Comparison of ENCODE assay signal across 12 cellular contexts in the genomic region with DNA sequence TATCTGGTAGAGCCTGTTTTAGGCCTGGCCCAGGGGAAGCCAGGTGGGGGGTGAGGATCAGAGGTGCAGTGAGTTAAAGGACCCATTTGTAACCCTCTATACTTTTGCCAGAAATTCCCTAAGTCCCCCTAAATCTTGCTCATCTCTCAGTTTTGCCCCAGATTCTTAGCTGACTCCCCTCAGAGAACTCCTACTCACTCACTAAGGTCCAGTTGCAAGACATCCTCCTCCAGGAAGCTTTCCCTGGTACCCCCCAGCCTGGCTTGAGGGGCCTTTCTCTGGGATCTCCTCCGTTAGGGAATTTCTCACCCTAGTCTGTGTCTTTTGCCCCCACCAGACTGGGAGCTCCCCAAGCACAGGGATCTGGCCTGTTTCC. TPM values are rescaled to one million over a fixed set of nuclear protein-coding genes. Genes with fewer than 3 reads are reported as not detected.
DNase-seq lines count a peak whose midpoint lies in the region; ATAC-seq and TF ChIP-seq lines count a peak whose summit lies in the region.
"Had no signal": no experiment of that assay in that cellular context is flagged by ENCODE, and none has a peak within 500 bp of the region (broad histone marks: within the 10 kb centered on the region; RNA-seq: fewer than 3 reads in every experiment).

No MANE protein-coding gene starts in this region.

- peaks cover 0 to 3% of the 10 kb centered on the region in 2 donors for H3K27me3 Mint-ChIP-seq in CD8-positive, alpha-beta memory T cell
- H3K27me3 Mint-ChIP-seq: activated B cell treated with CpG ODN at 0.5 μM for 24 hours had no signal

- no peaks in the 10 kb centered on the region for H3K9me3 ChIP-seq in CD8-positive, alpha-beta memory T cell (ENCODE audit: low read length)
- H3K9me3 ChIP-seq in HUES64 (ENCODE audit: insufficient read depth, low read depth, low read length) (no peaks in the 10 kb centered on the region), esophagus muscularis mucosa (peaks cover 0 to under 1% (median under 1%) of the 10 kb centered on the region in 4 donors), gastrocnemius medialis (no peaks in the 10 kb centered on the region)
- H3K9me3 ChIP-seq: SJSA1 had no signal

- in situ Hi-C loops in gastrocnemius medialis (cut with MboI; ENCODE audit: low sequenced_read_pairs in 4 of 4), result no loop called here
- in situ Hi-C loops in brain microvascular endothelial cell (cut with HindIII; ENCODE audit: low pct_ligation_motif_present, low sequenced_read_pairs), result no loop called here

- DNase-seq in CD8-positive, alpha-beta memory T cell, result no peak
- DNase-seq in esophagus muscularis mucosa (ENCODE audit: extremely low spot score), result no peak
- no peak for DNase-seq in gastrocnemius medialis
- no peak for DNase-seq in cortex of kidney (lab: John Stamatoyannopoulos, UW)
- DNase-seq in brain microvascular endothelial cell, result no peak
- DNase-seq: activated B cell treated with CpG ODN at 0.5 μM for 24 hours, caudate nucleus, NCI-H1694 had no signal

- TF ChIP-seq CTCF in esophagus muscularis mucosa (IDR thresholded peaks at IDR 0.05) (no peak), gastrocnemius medialis (IDR thresholded peaks at IDR 0.05 in 4 of 5, conservative IDR thresholded peaks at IDR 0.05 in 1 of 5) (no peak), brain microvascular endothelial cell (IDR thresholded peaks at IDR 0.05; ENCODE audit: low read depth, low read length, missing control alignments) (no peak)

- H3K4me3 ChIP-seq in CD8-positive, alpha-beta memory T cell (ENCODE audit: low read length), result no peak overlapping the region
- H3K4me3 ChIP-seq in HUES64 (ENCODE audit: low read length) (no peak overlapping the region), esophagus muscularis mucosa (no peak overlapping the region), gastrocnemius medialis (no peak overlapping the region), brain microvascular endothelial cell (ENCODE audit: low read depth, low read length) (no peak overlapping the region)
- H3K4me3 ChIP-seq: SJSA1 had no signal

- CTCF ChIA-PET in CD8-positive, alpha-beta memory T cell (lab: Charles Lee), result interaction anchor here (0.9 kb wide), 1 partner anchor 44 kb away, joined by 3 read pairs; no protein-coding TSS in a partner anchor

- peaks cover 0 to under 1% (median 0%) of the 10 kb centered on the region in 5 donors for H3K9me3 Mint-ChIP-seq in CD8-positive, alpha-beta memory T cell
- H3K9me3 Mint-ChIP-seq: activated B cell treated with CpG ODN at 0.5 μM for 24 hours had no signal

- POLR2A ChIA-PET in CD8-positive, alpha-beta memory T cell (lab: Charles Lee), result no interaction called here

- H3K36me3 Mint-ChIP-seq in CD8-positive, alpha-beta memory T cell, result peaks cover 0 to 2% (median 0%) of the 10 kb centered on the region in 3 donors

- no peak for ATAC-seq in gastrocnemius medialis
- no peak for ATAC-seq in HG03460 (IDR thresholded peaks at IDR 0.05; ENCODE audit: unreplicated experiment)
- ATAC-seq in HG03521 (IDR thresholded peaks at IDR 0.05; ENCODE audit: unreplicated experiment), result no peak

- H3K4me1 ChIP-seq in CD8-positive, alpha-beta memory T cell (ENCODE audit: insufficient read depth, low read length), result peaks cover 8% of the 10 kb centered on the region
- H3K4me1 ChIP-seq in HUES64 (ENCODE audit: insufficient read depth, low read length), result peaks cover 8% of the 10 kb centered on the region
- peaks cover 10 to 13% (median 11%) of the 10 kb centered on the region in 4 donors for H3K4me1 ChIP-seq in esophagus muscularis mucosa
- peaks cover 7 to 8% of the 10 kb centered on the region in 2 donors for H3K4me1 ChIP-seq in gastrocnemius medialis

- TF ChIP-seq EP300 in esophagus muscularis mucosa (IDR thresholded peaks at IDR 0.05), result no peak

- H3K36me3 ChIP-seq in CD8-positive, alpha-beta memory T cell (ENCODE audit: insufficient read depth, low read length), result no peaks in the 10 kb centered on the region
- H3K36me3 ChIP-seq in HUES64 (ENCODE audit: insufficient read depth, low read length), result no peaks in the 10 kb centered on the region
- no peaks in the 10 kb centered on the region for H3K36me3 ChIP-seq in esophagus muscularis mucosa
- H3K36me3 ChIP-seq in gastrocnemius medialis, result no peaks in the 10 kb centered on the region
- H3K36me3 ChIP-seq in brain microvascular endothelial cell (replicated peaks), result no peaks in the 10 kb centered on the region
- H3K36me3 ChIP-seq: SJSA1 had no signal

- TF ChIP-seq POLR2A in esophagus muscularis mucosa (IDR thresholded peaks at IDR 0.05; ENCODE audit: low read depth), result no peak
- TF ChIP-seq POLR2A in gastrocnemius medialis (IDR thresholded peaks at IDR 0.05), result no peak

- H3K9ac ChIP-seq in HUES64 (ENCODE audit: low read depth, low read length), result peak overlapping the region; percentile 30; the same call in 1 of the 2 replicates

- peak overlapping the region; percentile 51 for H3K27ac ChIP-seq in CD8-positive, alpha-beta memory T cell (ENCODE audit: low read depth, low read length)
- no peak overlapping the region for H3K27ac ChIP-seq in HUES64 (ENCODE audit: low read depth, low read length)
- peak overlapping the region; percentile 31 to 53 (median 45) for H3K27ac ChIP-seq in esophagus muscularis mucosa (replicated peaks in 1 of 4)
- H3K27ac ChIP-seq in gastrocnemius medialis, result peak overlapping the region; percentile 27 to 68 (median 44)
- no peak overlapping the region for H3K27ac ChIP-seq in brain microvascular endothelial cell
- H3K27ac ChIP-seq: SJSA1 had no signal

- no peak overlapping the region for H3K4me3 Mint-ChIP-seq in CD8-positive, alpha-beta memory T cell
- H3K4me3 Mint-ChIP-seq: activated B cell treated with CpG ODN at 0.5 μM for 24 hours had no signal

- 87% methylated on average over 1 of the region's 1 CpG for WGBS in HUES64
- WGBS in esophagus muscularis mucosa, result 100% methylated on average over 1 of the region's 1 CpG

- peak overlapping the region in 1 of 8 donors; percentile 27 for H3K27ac Mint-ChIP-seq in CD8-positive, alpha-beta memory T cell
- H3K27ac Mint-ChIP-seq: activated B cell treated with CpG ODN at 0.5 μM for 24 hours had no signal

- peaks cover 4 to 7% (median 6%) of the 10 kb centered on the region in 3 donors for H3K4me1 Mint-ChIP-seq in CD8-positive, alpha-beta memory T cell

- no peaks in the 10 kb centered on the region for H3K27me3 ChIP-seq in CD8-positive, alpha-beta memory T cell (ENCODE audit: insufficient read depth, low read length, poor library complexity, severe bottlenecking)
- H3K27me3 ChIP-seq in HUES64 (ENCODE audit: insufficient read depth, low read length), result no peaks in the 10 kb centered on the region
- peaks cover 0 to 6% (median 0%) of the 10 kb centered on the region in 4 donors for H3K27me3 ChIP-seq in esophagus muscularis mucosa
- H3K27me3 ChIP-seq in gastrocnemius medialis, result no peaks in the 10 kb centered on the region
- no peaks in the 10 kb centered on the region for H3K27me3 ChIP-seq in brain microvascular endothelial cell (replicated peaks)
- H3K27me3 ChIP-seq: SJSA1 had no signal

- intact Hi-C loops in esophagus muscularis mucosa (cut with DNase I), result no loop called here
- intact Hi-C loops in gastrocnemius medialis (cut with DNase I; ENCODE audit: low total_unique reads), result loop anchor here (10.0 kb wide), 1 partner anchor 1986 kb away; the partner anchor contains the start of gene SELENOW

RNA-seq across cellular contexts. Expression of gene TSKS, which starts 1.9 kb away (rescaled TPM):
- total RNA-seq in CD8-positive, alpha-beta memory T cell, result under 1 TPM; 0.42 to 0.79 TPM
- polyA plus RNA-seq in CD8-positive, alpha-beta memory T cell, result not detected
- polyA plus RNA-seq in HUES64 (2013, experiment 1 of 2), result not detected
- polyA plus RNA-seq in HUES64 (2013, experiment 2 of 2), result 0.13 TPM
- total RNA-seq in esophagus muscularis mucosa, result under 1 TPM in 1 of 4 donors, not detected in 3; 0.57 TPM
- under 1 TPM in 2 of 4 donors, not detected in 2; 0.13 to 0.16 TPM for total RNA-seq in gastrocnemius medialis
- total RNA-seq: SJSA1 had no signal

RNA-seq across cellular contexts. Expression of gene AP2A1, which starts 5.6 kb away (rescaled TPM):
- 10 to 100 TPM; 82.5 to 87.7 TPM for total RNA-seq in CD8-positive, alpha-beta memory T cell
- polyA plus RNA-seq in CD8-positive, alpha-beta memory T cell, result 10.1 TPM
- 60.2 TPM for polyA plus RNA-seq in HUES64 (2013, experiment 1 of 2)
- 69.5 TPM for polyA plus RNA-seq in HUES64 (2013, experiment 2 of 2)
- total RNA-seq in esophagus muscularis mucosa (100 to 1,000 TPM in 1 of 4 donors, 10 to 100 TPM in 3; 56.9 to 114 (median 87.8) TPM), gastrocnemius medialis (100 to 1,000 TPM in 3 of 4 donors, 10 to 100 TPM in 1; 94.2 to 142 (median 131) TPM)

RNA-seq across cellular contexts. Expression of gene FUZ, which starts 51.9 kb away (rescaled TPM):
- 10 to 100 TPM; 26.1 to 30.1 TPM for total RNA-seq in CD8-positive, alpha-beta memory T cell
- polyA plus RNA-seq in CD8-positive, alpha-beta memory T cell, result 4.5 TPM
- 21.7 TPM for polyA plus RNA-seq in HUES64 (2013, experiment 1 of 2)
- 25.1 TPM for polyA plus RNA-seq in HUES64 (2013, experiment 2 of 2)
- total RNA-seq in esophagus muscularis mucosa, result 10 to 100 TPM; 14.1 to 38.0 (median 23.4) TPM
- total RNA-seq in gastrocnemius medialis, result 10 to 100 TPM; 14.2 to 35.5 (median 26.0) TPM

RNA-seq across cellular contexts. Expression of gene MED25, which starts 56.9 kb away (rescaled TPM):
- total RNA-seq in CD8-positive, alpha-beta memory T cell, result 10 to 100 TPM; 42.3 to 47.2 TPM
- polyA plus RNA-seq in CD8-positive, alpha-beta memory T cell, result 23.7 TPM
- 53.4 TPM for polyA plus RNA-seq in HUES64 (2013, experiment 1 of 2)
- 52.7 TPM for polyA plus RNA-seq in HUES64 (2013, experiment 2 of 2)
- 10 to 100 TPM; 22.5 to 36.0 (median 34.1) TPM for total RNA-seq in esophagus muscularis mucosa
- 100 to 1,000 TPM in 1 of 4 donors, 10 to 100 TPM in 3; 46.6 to 105 (median 78.7) TPM for total RNA-seq in gastrocnemius medialis

Comparison
In these comparisons a context has a peak if more than half of its experiments do, and no peak if none do; other contexts are left out.
1. H3K27ac ChIP-seq: peak in CD8-positive, alpha-beta memory T cell (single experiment), esophagus muscularis mucosa (4 of 4) and gastrocnemius medialis (4 of 4); none in HUES64 (single experiment) and brain microvascular endothelial cell (single experiment).